ENCODE assay signal across 1 cellular context in genomic region chr1:168079761-168080160, GRCh38.
TF ChIP-seq lines count a peak whose summit lies in the region.

No MANE protein-coding gene starts in this region.

TF ChIP-seq in SK-N-SH treated with all-trans-retinoic acid at 6 μM for 48 hours, 23 proteins besides CTCF, POLR2A, EP300 and RAD21 (continued from another document):
- TF ChIP-seq, protein P1, sequence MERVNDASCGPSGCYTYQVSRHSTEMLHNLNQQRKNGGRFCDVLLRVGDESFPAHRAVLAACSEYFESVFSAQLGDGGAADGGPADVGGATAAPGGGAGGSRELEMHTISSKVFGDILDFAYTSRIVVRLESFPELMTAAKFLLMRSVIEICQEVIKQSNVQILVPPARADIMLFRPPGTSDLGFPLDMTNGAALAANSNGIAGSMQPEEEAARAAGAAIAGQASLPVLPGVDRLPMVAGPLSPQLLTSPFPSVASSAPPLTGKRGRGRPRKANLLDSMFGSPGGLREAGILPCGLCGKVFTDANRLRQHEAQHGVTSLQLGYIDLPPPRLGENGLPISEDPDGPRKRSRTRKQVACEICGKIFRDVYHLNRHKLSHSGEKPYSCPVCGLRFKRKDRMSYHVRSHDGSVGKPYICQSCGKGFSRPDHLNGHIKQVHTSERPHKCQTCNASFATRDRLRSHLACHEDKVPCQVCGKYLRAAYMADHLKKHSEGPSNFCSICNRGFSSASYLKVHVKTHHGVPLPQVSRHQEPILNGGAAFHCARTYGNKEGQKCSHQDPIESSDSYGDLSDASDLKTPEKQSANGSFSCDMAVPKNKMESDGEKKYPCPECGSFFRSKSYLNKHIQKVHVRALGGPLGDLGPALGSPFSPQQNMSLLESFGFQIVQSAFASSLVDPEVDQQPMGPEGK (CRISPR knock-in tag; IDR thresholded peaks at IDR 0.05; ENCODE audit: borderline replicate concordance) = no peak
TF ChIP-seq in SK-N-SH treated with all-trans-retinoic acid at 6 μM for 48 hours: peak in this region for 0.
